In the genomic region with DNA sequence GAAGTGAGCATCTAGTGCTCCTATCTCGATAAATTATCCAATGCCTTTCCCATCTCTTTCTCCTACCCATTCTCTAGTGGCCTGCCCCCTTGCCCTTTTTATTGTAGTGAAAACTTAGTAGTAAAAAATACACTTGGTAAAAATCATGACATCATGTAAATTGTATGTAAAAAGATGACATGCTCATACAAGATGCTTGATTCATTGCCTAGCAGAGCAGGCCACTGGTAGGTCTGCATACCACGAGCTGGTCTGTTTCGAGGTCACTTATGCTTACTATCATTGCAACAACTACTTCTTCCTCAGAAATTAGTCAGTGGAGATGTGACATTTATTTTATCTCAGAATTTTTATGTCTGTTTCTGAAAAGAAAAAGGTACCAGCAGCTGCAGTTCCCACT, we compare ENCODE assay signal across 16 cellular contexts.
DNase-seq lines count a peak whose midpoint lies in the region; ATAC-seq and TF ChIP-seq lines count a peak whose summit lies in the region.
"Had no signal": no experiment of that assay in that cellular context is flagged by ENCODE, and none has a peak within 500 bp of the region (broad histone marks: within the 10 kb centered on the region; RNA-seq: fewer than 3 reads in every experiment).

No MANE protein-coding gene starts in this region.

- H3K27ac Mint-ChIP-seq in endothelial cell (ENCODE audit: unreplicated experiment): peak overlapping the region; percentile 99

- H3K36me3 Mint-ChIP-seq in endothelial cell (ENCODE audit: low read depth, unreplicated experiment): no peaks in the 10 kb centered on the region
- H3K36me3 Mint-ChIP-seq: CD14-positive monocyte had no signal

- no peak overlapping the region for H3K27ac ChIP-seq in caudate nucleus (ENCODE audit: low read depth, low read length)
- H3K27ac ChIP-seq: esophagus muscularis mucosa had no signal

- H3K4me1 Mint-ChIP-seq in endothelial cell (ENCODE audit: unreplicated experiment): peaks cover 48% of the 10 kb centered on the region

- no peak for ATAC-seq in left ventricle myocardium superior
- ATAC-seq: stimulated activated naive CD8-positive, alpha-beta T cell treated with anti-CD3 and anti-CD28 coated beads, Interleukin-15, Interleukin-2, amounts not matched to agents 100 U/mL and 50 U/mL, for 24 hours had no signal

- no peak for TF ChIP-seq CTCF in endothelial cell (IDR thresholded peaks at IDR 0.05; ENCODE audit: unreplicated experiment)

- DNase-seq in Daoy (ENCODE audit: low read depth): peak; percentile 21
- DNase-seq in RKO (ENCODE audit: low spot score): peak; percentile 47
- no peak for DNase-seq in endothelial cell (ENCODE audit: low spot score)
- DNase-seq in myocyte (ENCODE audit: low read depth): peak; percentile 34
- no peak for DNase-seq in NCI-H128 (lab: John Stamatoyannopoulos, UW; ENCODE audit: unreplicated experiment)
- DNase-seq in caudate nucleus (lab: John Stamatoyannopoulos, UW): no peak
- no peak for DNase-seq in left ventricle myocardium superior
- no peak for DNase-seq in NCI-H187 (lab: John Stamatoyannopoulos, UW)
- DNase-seq: activated CD8-positive, alpha-beta memory T cell treated with anti-CD3 and anti-CD28 coated beads for 24 hours; activated naive CD4-positive, alpha-beta T cell treated with anti-CD3 and anti-CD28 coated beads, Interleukin-2, amount 50 U/mL, for 16 hours; NCI-H1048; NCI-H446; stimulated activated CD4-positive, alpha-beta T cell treated with anti-CD3 and anti-CD28 coated beads, Interleukin-4, amount 100 ng/mL, for 24 hours; stimulated activated naive CD8-positive, alpha-beta T cell treated with anti-CD3 and anti-CD28 coated beads, Interleukin-15, Interleukin-2, amounts not matched to agents 100 U/mL and 50 U/mL, for 24 hours had no signal

- intact Hi-C loops in left ventricle myocardium superior (cut with micrococcal nuclease): no loop called here

- no peak overlapping the region for H3K4me3 Mint-ChIP-seq in endothelial cell (ENCODE audit: unreplicated experiment)
- H3K4me3 Mint-ChIP-seq: CD14-positive monocyte had no signal

- H3K27me3 Mint-ChIP-seq in endothelial cell (ENCODE audit: unreplicated experiment): peaks cover 2% of the 10 kb centered on the region

- no peaks in the 10 kb centered on the region for H3K9me3 Mint-ChIP-seq in endothelial cell (ENCODE audit: unreplicated experiment)
- H3K9me3 Mint-ChIP-seq: CD14-positive monocyte had no signal

Comparison
In these comparisons a context has a peak if more than half of its experiments do, and no peak if none do; other contexts are left out.
1. DNase-seq: peak in Daoy (single experiment), RKO (single experiment) and myocyte (single experiment); none in endothelial cell (single experiment), NCI-H128 (single experiment), caudate nucleus (0 of 61), left ventricle myocardium superior (single experiment) and NCI-H187 (0 of 2).